ENCODE assay signal across 8 cellular contexts in the genomic region with DNA sequence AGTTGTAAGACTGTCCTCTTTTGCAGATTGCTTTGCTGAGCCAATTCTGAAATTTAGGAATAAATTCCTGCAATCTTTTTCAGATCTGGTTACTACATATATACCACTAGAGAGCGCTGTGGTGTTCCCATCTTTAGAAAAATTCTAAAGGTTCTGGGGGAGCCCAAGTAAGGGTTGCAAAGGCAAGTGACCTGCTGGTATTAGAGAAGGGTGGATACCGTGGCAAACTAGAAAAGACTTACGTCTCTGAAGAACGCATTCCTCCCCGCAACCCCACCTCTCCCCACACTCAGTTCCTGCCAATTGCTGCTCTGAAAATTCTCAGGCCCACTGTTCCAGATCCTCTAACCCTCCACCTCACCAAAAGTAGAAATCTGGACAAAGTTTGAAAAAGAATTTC. TPM values are rescaled to one million over a fixed set of nuclear protein-coding genes. Genes with fewer than 3 reads are reported as not detected.
DNase-seq lines count a peak whose midpoint lies in the region; ATAC-seq lines count a peak whose summit lies in the region.

No MANE protein-coding gene starts in this region.

- DNase-seq in DMS153 (lab: John Stamatoyannopoulos, UW) = peak; percentile 1
- no peak for DNase-seq in DMS153 treated with DMSO at 0.1 percent for 48 hours (lab: John Stamatoyannopoulos, UW; ENCODE audit: unreplicated experiment)
- peak; percentile 68 for DNase-seq in NCI-H82 (lab: John Stamatoyannopoulos, UW)
- DNase-seq in cerebellum (ENCODE audit: low spot score) = peak; percentile 6
- peak; percentile 59 for DNase-seq in midbrain (lab: John Stamatoyannopoulos, UW)
- no peak for DNase-seq in NCI-H345 treated with DMSO at 0.1 percent for 48 hours (lab: John Stamatoyannopoulos, UW; ENCODE audit: unreplicated experiment)
- DNase-seq in NK-92 treated with Interleukin-12 subunit alpha and Interleukin-12 subunit beta, amount 100 ng/mL, for 24 hours (lab: John Stamatoyannopoulos, UW) = no peak

- peak; percentile 48 for ATAC-seq in GM21360 (IDR thresholded peaks at IDR 0.05; ENCODE audit: unreplicated experiment)

RNA-seq across cellular contexts. Expression of a gene that starts 48.5 kb away (rescaled TPM):
- 0.64 TPM for total RNA-seq in cerebellum

Comparison
In these comparisons a context has a peak if more than half of its experiments do, and no peak if none do; other contexts are left out.
1. DNase-seq: peak in DMS153 (single experiment), NCI-H82 (single experiment), cerebellum (single experiment) and midbrain (single experiment); none in DMS153 treated with DMSO at 0.1 percent for 48 hours (single experiment), NCI-H345 treated with DMSO at 0.1 percent for 48 hours (single experiment) and NK-92 treated with Interleukin-12 subunit alpha and Interleukin-12 subunit beta, amount 100 ng/mL, for 24 hours (single experiment).